21 cellular contexts compared by ENCODE assay signal in genomic region chr2:199830531-199830930, GRCh38.
"Had no signal": no experiment of that assay in that cellular context is flagged by ENCODE, and none has a peak within 500 bp of the region (broad histone marks: within the 10 kb centered on the region; RNA-seq: fewer than 3 reads in every experiment).

No MANE protein-coding gene starts in this region.

- H3K27ac ChIP-seq: body of pancreas, colonic mucosa, gastroesophageal sphincter, left ventricle myocardium inferior, prostate gland, upper lobe of left lung, VCaP had no signal

- H3K36me3 ChIP-seq: colonic mucosa, gastroesophageal sphincter, left ventricle myocardium inferior, prostate gland had no signal

- H3K4me3 ChIP-seq: body of pancreas, colonic mucosa, gastroesophageal sphincter, left ventricle myocardium inferior, prostate gland, upper lobe of left lung had no signal

- H3K27me3 ChIP-seq: body of pancreas, colonic mucosa, gastroesophageal sphincter, upper lobe of left lung had no signal

- H3K27me3 Mint-ChIP-seq: activated naive CD4-positive, alpha-beta T cell treated with anti-CD3 and anti-CD28 coated beads, Interleukin-2, amount 50 U/mL, for 24 hours; memory B cell had no signal

- H3K4me1 ChIP-seq: body of pancreas, colonic mucosa, gastroesophageal sphincter, left ventricle myocardium inferior, prostate gland, upper lobe of left lung had no signal

- H3K9me3 Mint-ChIP-seq: activated naive CD4-positive, alpha-beta T cell treated with anti-CD3 and anti-CD28 coated beads, Interleukin-2, amount 50 U/mL, for 24 hours; memory B cell; natural killer cell had no signal

- H3K4me1 Mint-ChIP-seq: activated naive CD4-positive, alpha-beta T cell treated with anti-CD3 and anti-CD28 coated beads, Interleukin-2, amount 50 U/mL, for 24 hours; memory B cell; natural killer cell had no signal

- ATAC-seq: body of pancreas; esophagus mucosa; gastroesophageal sphincter; natural killer cell; right cardiac atrium; stimulated activated naive CD8-positive, alpha-beta T cell treated with anti-CD3 and anti-CD28 coated beads, Interleukin-15, Interleukin-2, amounts not matched to agents 100 U/mL and 50 U/mL, for 24 hours had no signal

- DNase-seq: activated CD4-positive, alpha-beta T cell treated with anti-CD3 and anti-CD28 coated beads for 1 hour; activated CD4-positive, alpha-beta T cell treated with anti-CD3 and anti-CD28 coated beads, Interleukin-2, amount 50 U/mL, for 4 hours; activated effector memory CD4-positive, alpha-beta T cell treated with anti-CD3 and anti-CD28 coated beads, Interleukin-2, amount 50 U/mL, for 16 hours; activated T-cell treated with anti-CD3 and anti-CD28 coated beads, Interleukin-2, amount 50 U/mL, for 1 hour; body of pancreas; colonic mucosa; left ventricle myocardium inferior; natural killer cell; right cardiac atrium; SK-N-SH; small intestine; stimulated activated naive CD8-positive, alpha-beta T cell treated with anti-CD3 and anti-CD28 coated beads, Interleukin-15, Interleukin-2, amounts not matched to agents 100 U/mL and 50 U/mL, for 24 hours; T-helper 1 cell; T1000; upper lobe of left lung had no signal

- H3K36me3 Mint-ChIP-seq: natural killer cell had no signal

- H3K4me3 Mint-ChIP-seq: activated naive CD4-positive, alpha-beta T cell treated with anti-CD3 and anti-CD28 coated beads, Interleukin-2, amount 50 U/mL, for 24 hours; memory B cell; natural killer cell had no signal

- H3K9me3 ChIP-seq: body of pancreas, colonic mucosa, gastroesophageal sphincter, left ventricle myocardium inferior, prostate gland, SK-N-SH, upper lobe of left lung had no signal

- H3K27ac Mint-ChIP-seq: activated naive CD4-positive, alpha-beta T cell treated with anti-CD3 and anti-CD28 coated beads, Interleukin-2, amount 50 U/mL, for 24 hours; memory B cell; natural killer cell had no signal
